12 cellular contexts compared by ENCODE assay signal in the genomic region with DNA sequence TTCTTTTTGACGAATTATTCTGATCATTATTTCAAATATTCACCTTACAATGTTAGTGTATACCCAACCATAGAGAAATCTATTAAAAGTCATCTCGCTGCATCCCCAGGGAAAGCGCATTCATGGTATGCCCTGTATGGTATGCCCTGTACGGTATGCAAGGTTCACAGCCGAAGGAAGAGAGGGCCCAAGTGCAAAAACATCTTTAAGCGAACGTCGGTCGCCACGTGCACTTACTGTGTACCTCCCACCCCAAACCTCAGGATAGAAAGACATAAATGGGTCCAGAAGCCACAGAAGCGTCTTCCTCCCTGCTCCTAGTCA. TPM values are rescaled to one million over a fixed set of nuclear protein-coding genes. Genes with fewer than 3 reads are reported as not detected.
DNase-seq lines count a peak whose midpoint lies in the region; ATAC-seq and TF ChIP-seq lines count a peak whose summit lies in the region.
"Had no signal": no experiment of that assay in that cellular context is flagged by ENCODE, and none has a peak within 500 bp of the region (broad histone marks: within the 10 kb centered on the region; RNA-seq: fewer than 3 reads in every experiment).

No MANE protein-coding gene starts in this region.

- H3K27ac Mint-ChIP-seq in IgD-negative memory B cell = no peak overlapping the region
- no peak overlapping the region for H3K27ac Mint-ChIP-seq in stimulated activated naive CD8-positive, alpha-beta T cell treated with anti-CD3 and anti-CD28 coated beads, Interleukin-15, amount 100 ng/mL, for 72 hours
- H3K27ac Mint-ChIP-seq: effector memory CD8-positive, alpha-beta T cell had no signal

- peaks cover 25 to 87% (median 79%) of the 10 kb centered on the region in 45 donors for H3K27me3 ChIP-seq in dorsolateral prefrontal cortex
- peaks cover 81% of the 10 kb centered on the region for H3K27me3 ChIP-seq in mesendoderm (ENCODE audit: insufficient read depth, low read length, poor library complexity)

- no peaks in the 10 kb centered on the region for H3K79me2 ChIP-seq in mesendoderm (ENCODE audit: control insufficient read depth, insufficient read depth, low read length)

- DNase-seq in dorsolateral prefrontal cortex (no peak), mesendoderm (no peak), NCI-H2081 treated with DMSO at 0.1 percent for 48 hours (lab: John Stamatoyannopoulos, UW) (no peak), COR-L47 (lab: John Stamatoyannopoulos, UW) (no peak)
- DNase-seq in stimulated activated naive CD8-positive, alpha-beta T cell treated with anti-CD3 and anti-CD28 coated beads, Interleukin-15, amount 100 ng/mL, for 72 hours = no peak
- DNase-seq: activated effector memory CD4-positive, alpha-beta T cell treated with anti-CD3 and anti-CD28 coated beads, Interleukin-2, amount 50 U/mL, for 16 hours; effector memory CD8-positive, alpha-beta T cell; NCI-H446 treated with DMSO at 0.1 percent for 48 hours; WERI-Rb-1 had no signal

- H4K5ac ChIP-seq in mesendoderm (ENCODE audit: low read length) = no peak overlapping the region

- H3K23ac ChIP-seq in mesendoderm (ENCODE audit: low read length) = no peak overlapping the region

- H3K4me1 ChIP-seq in mesendoderm (ENCODE audit: control insufficient read depth, low read depth, low read length) = peaks cover 3% of the 10 kb centered on the region

- intact Hi-C loops in dorsolateral prefrontal cortex (cut with DNase I) = no loop called here

- peak overlapping the region; percentile 16 for H3K4me2 ChIP-seq in mesendoderm (ENCODE audit: low read length)

- H3K18ac ChIP-seq in mesendoderm (ENCODE audit: low read length) = no peak overlapping the region

- H3K9ac ChIP-seq in mesendoderm (ENCODE audit: low read length) = no peak overlapping the region

- H3K56ac ChIP-seq in mesendoderm (ENCODE audit: low read length) = no peak overlapping the region

- no peak overlapping the region for H2BK15ac ChIP-seq in mesendoderm (replicated peaks; ENCODE audit: low read depth)

- H3K79me1 ChIP-seq in mesendoderm (ENCODE audit: low read length) = no peaks in the 10 kb centered on the region

- H3K9me3 Mint-ChIP-seq in IgD-negative memory B cell = peaks cover 0 to 4% (median 3%) of the 10 kb centered on the region in 3 donors
- H3K9me3 Mint-ChIP-seq in stimulated activated naive CD8-positive, alpha-beta T cell treated with anti-CD3 and anti-CD28 coated beads, Interleukin-15, amount 100 ng/mL, for 72 hours = peaks cover 0 to 19% of the 10 kb centered on the region in 2 donors
- H3K9me3 Mint-ChIP-seq: effector memory CD8-positive, alpha-beta T cell had no signal

- no peak for TF ChIP-seq CTCF in dorsolateral prefrontal cortex (IDR thresholded peaks at IDR 0.05 in 54 of 56, conservative IDR thresholded peaks at IDR 0.05 in 2 of 56; ENCODE audit: low read depth in 1 of 56, partially characterized antibody in 56 of 56)

- WGBS in mesendoderm (ENCODE audit: extremely low coverage, insufficient coverage, low lambda C conversion rate) = no CpG with 5 or more reads among the region's 11 CpGs

- H3K27me3 Mint-ChIP-seq in IgD-negative memory B cell = peaks cover 48% of the 10 kb centered on the region
- peaks cover 80% of the 10 kb centered on the region for H3K27me3 Mint-ChIP-seq in stimulated activated naive CD8-positive, alpha-beta T cell treated with anti-CD3 and anti-CD28 coated beads, Interleukin-15, amount 100 ng/mL, for 72 hours

- H2AK5ac ChIP-seq in mesendoderm (ENCODE audit: low read length) = no peak overlapping the region

- H3K36me3 Mint-ChIP-seq in IgD-negative memory B cell = no peaks in the 10 kb centered on the region

- no peak overlapping the region for H3K4ac ChIP-seq in mesendoderm (ENCODE audit: low read depth, low read length)

- H3K27ac ChIP-seq in dorsolateral prefrontal cortex (no peak overlapping the region), mesendoderm (ENCODE audit: low read depth, low read length) (no peak overlapping the region)
- H3K27ac ChIP-seq: WERI-Rb-1 had no signal

- H3K4me1 Mint-ChIP-seq in IgD-negative memory B cell = peaks cover 17 to 33% (median 19%) of the 10 kb centered on the region in 3 donors
- H3K4me1 Mint-ChIP-seq in stimulated activated naive CD8-positive, alpha-beta T cell treated with anti-CD3 and anti-CD28 coated beads, Interleukin-15, amount 100 ng/mL, for 72 hours = peaks cover 22% of the 10 kb centered on the region

- no peak overlapping the region for H2BK120ac ChIP-seq in mesendoderm (ENCODE audit: low read depth, low read length)

- peak overlapping the region; percentile 30 to 92 (median 84) for H3K4me3 Mint-ChIP-seq in IgD-negative memory B cell
- peak overlapping the region; percentile 67 to 72 for H3K4me3 Mint-ChIP-seq in stimulated activated naive CD8-positive, alpha-beta T cell treated with anti-CD3 and anti-CD28 coated beads, Interleukin-15, amount 100 ng/mL, for 72 hours

- H2BK5ac ChIP-seq in mesendoderm (ENCODE audit: low read length) = no peak overlapping the region

- peak overlapping the region in 56 of 59 donors; percentile 15 to 69 (median 40) for H3K4me3 ChIP-seq in dorsolateral prefrontal cortex
- no peak overlapping the region for H3K4me3 ChIP-seq in mesendoderm (ENCODE audit: low read length)

- no peak for ATAC-seq in stimulated activated naive CD8-positive, alpha-beta T cell treated with anti-CD3 and anti-CD28 coated beads, Interleukin-15, amount 100 ng/mL, for 72 hours
- ATAC-seq in HG03469 (IDR thresholded peaks at IDR 0.05; ENCODE audit: unreplicated experiment) (no peak), GM18909 (IDR thresholded peaks at IDR 0.05; ENCODE audit: poor library complexity, unreplicated experiment) (no peak)
- ATAC-seq: effector memory CD8-positive, alpha-beta T cell had no signal

- H3K36me3 ChIP-seq in mesendoderm (ENCODE audit: control insufficient read depth, insufficient read depth, low read length) = no peaks in the 10 kb centered on the region
- H3K36me3 ChIP-seq: WERI-Rb-1 had no signal

- H4K8ac ChIP-seq in mesendoderm (ENCODE audit: low read depth, low read length) = no peak overlapping the region

RNA-seq across cellular contexts. Expression of gene HLX, which starts 14.4 kb away (rescaled TPM):
- 10.6 TPM for polyA plus RNA-seq in IgD-negative memory B cell
- 1 to 10 TPM in 94 of 120 experiments, under 1 TPM in 26; 0.25 to 5.3 (median 1.6) TPM for total RNA-seq in dorsolateral prefrontal cortex
- polyA plus RNA-seq in mesendoderm (2013, experiment 1 of 2) = 0.46 TPM
- polyA plus RNA-seq in mesendoderm (2013, experiment 2 of 2) = 0.36 TPM
